In the genomic region with DNA sequence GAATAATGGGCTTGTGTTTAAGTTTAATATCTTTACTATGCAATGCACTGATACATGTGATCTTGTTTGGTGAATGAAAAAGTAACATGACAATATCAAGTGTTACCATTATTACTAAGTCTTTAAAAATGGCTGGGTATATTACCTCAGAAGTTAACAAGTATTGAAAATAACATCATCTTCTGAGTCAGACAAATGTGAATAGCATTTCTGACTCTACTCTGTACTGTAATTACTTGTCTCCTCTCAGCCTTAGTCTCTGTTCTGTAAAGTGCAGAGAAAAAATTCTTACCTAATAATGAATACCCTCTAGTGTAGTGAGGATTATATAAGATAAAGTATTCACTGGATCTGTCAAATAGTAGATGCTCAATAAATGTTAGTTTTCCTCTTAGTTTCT, we compare ENCODE assay signal across 22 cellular contexts.
"Had no signal": no experiment of that assay in that cellular context is flagged by ENCODE, and none has a peak within 500 bp of the region (broad histone marks: within the 10 kb centered on the region; RNA-seq: fewer than 3 reads in every experiment).

No MANE protein-coding gene starts in this region.

- H3K4me3 Mint-ChIP-seq: activated CD4-positive, alpha-beta memory T cell treated with anti-CD3 and anti-CD28 coated beads for 36 hours; activated CD8-positive, alpha-beta memory T cell treated with anti-CD3 and anti-CD28 coated beads, Interleukin-2, amount 10 ng/mL, durations not matched to agents 7 days and 5 days; immature natural killer cell; natural killer cell; T-cell; type B pancreatic cell had no signal

- H3K4me2 ChIP-seq: hepatocyte had no signal

- H3K36me3 Mint-ChIP-seq: activated CD4-positive, alpha-beta memory T cell treated with anti-CD3 and anti-CD28 coated beads for 36 hours; activated CD8-positive, alpha-beta memory T cell treated with anti-CD3 and anti-CD28 coated beads, Interleukin-2, amount 10 ng/mL, durations not matched to agents 7 days and 5 days; natural killer cell; T-cell; type B pancreatic cell had no signal

- H3K79me2 ChIP-seq: hepatocyte had no signal

- ATAC-seq: activated CD8-positive, alpha-beta memory T cell treated with anti-CD3 and anti-CD28 coated beads, Interleukin-2, amount 10 ng/mL, durations not matched to agents 7 days and 5 days; natural killer cell; sciatic nerve; T-cell had no signal

- H3K4me3 ChIP-seq: cardiac muscle cell, hepatocyte, left ventricle myocardium inferior, thoracic aorta, vagina had no signal

- H3K27me3 ChIP-seq: cardiac muscle cell, hepatocyte, vagina had no signal

- DNase-seq: activated CD4-positive, alpha-beta memory T cell treated with anti-CD3 and anti-CD28 coated beads for 36 hours; activated CD4-positive, alpha-beta T cell treated with anti-CD3 and anti-CD28 coated beads for 4 hours; activated CD8-positive, alpha-beta memory T cell treated with anti-CD3 and anti-CD28 coated beads, Interleukin-2, amount 10 ng/mL, durations not matched to agents 7 days and 5 days; activated naive CD4-positive, alpha-beta T cell treated with Interleukin-2 at 50 U/mL for 16 hours; activated T-cell treated with anti-CD3 and anti-CD28 coated beads for 4 hours; amygdala; erythroblast; immature natural killer cell; kidney glomerular epithelial cell; left ventricle myocardium inferior; midbrain; natural killer cell; stimulated activated CD4-positive, alpha-beta T cell treated with anti-CD3 and anti-CD28 coated beads, Interleukin-4, amount 100 ng/mL, for 1 hour; stimulated activated naive CD4-positive, alpha-beta T cell treated with Interleukin-2 at 50 U/mL for 16 hours; T-cell had no signal

- H3K9me3 Mint-ChIP-seq: immature natural killer cell, natural killer cell, T-cell had no signal

- FAIRE-seq: TTC549 had no signal

- H3K4me1 Mint-ChIP-seq: activated CD8-positive, alpha-beta memory T cell treated with anti-CD3 and anti-CD28 coated beads, Interleukin-2, amount 10 ng/mL, durations not matched to agents 7 days and 5 days; immature natural killer cell; natural killer cell; T-cell had no signal

- H3K27ac ChIP-seq: cardiac muscle cell, hepatocyte, left ventricle myocardium inferior, thoracic aorta, vagina had no signal

- H2AFZ ChIP-seq: hepatocyte had no signal

- H3K9me3 ChIP-seq: thoracic aorta, vagina had no signal

- H3K36me3 ChIP-seq: cardiac muscle cell, left ventricle myocardium inferior, thoracic aorta, vagina had no signal

- H3K27me3 Mint-ChIP-seq: type B pancreatic cell had no signal
